1 cellular context compared by ENCODE assay signal in the genomic region with DNA sequence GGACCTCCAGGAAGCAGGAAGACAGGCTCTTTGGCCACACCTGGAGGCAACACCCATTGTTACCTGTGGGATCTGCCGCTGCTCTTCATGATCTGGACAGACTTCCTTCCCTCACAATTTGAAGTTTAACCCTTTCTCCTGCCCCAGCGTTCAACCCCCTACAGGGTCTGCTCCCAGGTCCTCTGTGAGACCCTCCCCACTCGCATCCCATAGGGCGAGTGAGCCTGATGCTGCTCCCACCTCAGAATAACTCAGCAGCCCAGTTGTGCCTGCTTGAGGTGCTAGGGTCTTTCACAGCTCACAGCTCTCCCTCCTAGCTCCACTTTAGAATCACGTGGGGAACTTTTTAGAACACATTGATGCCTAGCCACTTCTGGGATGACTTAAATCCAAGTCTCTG.
TF ChIP-seq lines count a peak whose summit lies in the region.

No MANE protein-coding gene starts in this region.

TF ChIP-seq in H1, 55 proteins besides CTCF, POLR2A, EP300 and RAD21:
- TF ChIP-seq HDAC6 (IDR thresholded peaks at IDR 0.05; ENCODE audit: low read depth, low read length) (no peak), USF2 (IDR thresholded peaks at IDR 0.05; ENCODE audit: low read length) (no peak), JUN (IDR thresholded peaks at IDR 0.05; ENCODE audit: low read depth, low read length) (no peak), SIX5 (IDR thresholded peaks at IDR 0.05; ENCODE audit: low read depth, low read length) (no peak), CREB1 (IDR thresholded peaks at IDR 0.05) (no peak), BRCA1 (IDR thresholded peaks at IDR 0.05; ENCODE audit: low read depth, low read length) (no peak)
- TF ChIP-seq, protein P1, sequence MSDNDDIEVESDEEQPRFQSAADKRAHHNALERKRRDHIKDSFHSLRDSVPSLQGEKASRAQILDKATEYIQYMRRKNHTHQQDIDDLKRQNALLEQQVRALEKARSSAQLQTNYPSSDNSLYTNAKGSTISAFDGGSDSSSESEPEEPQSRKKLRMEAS (IDR thresholded peaks at IDR 0.05): no peak
TF ChIP-seq in H1: peak in this region for 0.
